In the genomic region with DNA sequence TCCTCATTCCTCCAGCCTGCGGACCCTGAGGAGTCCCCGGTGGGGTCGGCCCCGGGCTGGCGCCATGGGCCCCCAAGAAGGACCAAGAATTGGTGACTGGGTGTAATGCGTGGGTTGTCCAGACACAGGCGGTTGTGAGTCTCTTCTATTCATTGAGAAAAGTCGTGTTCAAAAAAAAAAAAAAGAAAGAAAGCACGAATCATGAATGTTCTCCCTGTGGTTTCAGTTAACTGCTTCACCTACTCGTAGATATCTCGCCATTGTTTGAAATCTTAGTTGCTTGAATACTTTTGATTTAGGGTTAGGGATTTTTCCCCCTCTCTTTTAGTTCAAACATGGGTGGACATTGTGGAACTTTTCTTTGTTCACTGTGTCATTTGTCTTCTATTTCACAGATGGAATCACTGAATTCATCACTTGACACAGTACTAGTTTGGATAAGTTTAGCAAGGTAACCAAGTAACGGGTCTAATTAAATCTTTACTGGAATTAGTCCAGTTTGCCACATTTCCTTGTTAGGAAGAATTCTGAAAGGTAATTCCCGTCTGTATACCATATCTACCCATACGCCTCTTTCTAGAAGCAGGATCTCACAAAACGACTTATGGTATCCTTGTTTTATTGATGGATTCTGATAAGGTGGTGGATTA, we compare ENCODE assay signal across 1 cellular context.
TF ChIP-seq lines count a peak whose summit lies in the region.

No MANE protein-coding gene starts in this region.

TF ChIP-seq in HEK293, 187 proteins besides CTCF, POLR2A, EP300 and RAD21 (continued from another document):
- no peak for TF ChIP-seq ZFHX2 (tag by site-specific recombination; conservative IDR thresholded peaks at IDR 0.05)
- TF ChIP-seq, protein P1, sequence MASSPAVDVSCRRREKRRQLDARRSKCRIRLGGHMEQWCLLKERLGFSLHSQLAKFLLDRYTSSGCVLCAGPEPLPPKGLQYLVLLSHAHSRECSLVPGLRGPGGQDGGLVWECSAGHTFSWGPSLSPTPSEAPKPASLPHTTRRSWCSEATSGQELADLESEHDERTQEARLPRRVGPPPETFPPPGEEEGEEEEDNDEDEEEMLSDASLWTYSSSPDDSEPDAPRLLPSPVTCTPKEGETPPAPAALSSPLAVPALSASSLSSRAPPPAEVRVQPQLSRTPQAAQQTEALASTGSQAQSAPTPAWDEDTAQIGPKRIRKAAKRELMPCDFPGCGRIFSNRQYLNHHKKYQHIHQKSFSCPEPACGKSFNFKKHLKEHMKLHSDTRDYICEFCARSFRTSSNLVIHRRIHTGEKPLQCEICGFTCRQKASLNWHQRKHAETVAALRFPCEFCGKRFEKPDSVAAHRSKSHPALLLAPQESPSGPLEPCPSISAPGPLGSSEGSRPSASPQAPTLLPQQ (tag by site-specific recombination; IDR thresholded peaks at IDR 0.05), result no peak
- no peak for TF ChIP-seq ZBTB48 (tag by site-specific recombination; IDR thresholded peaks at IDR 0.05)
- TF ChIP-seq ZNF426 (tag by site-specific recombination; IDR thresholded peaks at IDR 0.05), result no peak
- no peak for TF ChIP-seq ZNF585B (tag by site-specific recombination; IDR thresholded peaks at IDR 0.05)
- TF ChIP-seq, protein P2, sequence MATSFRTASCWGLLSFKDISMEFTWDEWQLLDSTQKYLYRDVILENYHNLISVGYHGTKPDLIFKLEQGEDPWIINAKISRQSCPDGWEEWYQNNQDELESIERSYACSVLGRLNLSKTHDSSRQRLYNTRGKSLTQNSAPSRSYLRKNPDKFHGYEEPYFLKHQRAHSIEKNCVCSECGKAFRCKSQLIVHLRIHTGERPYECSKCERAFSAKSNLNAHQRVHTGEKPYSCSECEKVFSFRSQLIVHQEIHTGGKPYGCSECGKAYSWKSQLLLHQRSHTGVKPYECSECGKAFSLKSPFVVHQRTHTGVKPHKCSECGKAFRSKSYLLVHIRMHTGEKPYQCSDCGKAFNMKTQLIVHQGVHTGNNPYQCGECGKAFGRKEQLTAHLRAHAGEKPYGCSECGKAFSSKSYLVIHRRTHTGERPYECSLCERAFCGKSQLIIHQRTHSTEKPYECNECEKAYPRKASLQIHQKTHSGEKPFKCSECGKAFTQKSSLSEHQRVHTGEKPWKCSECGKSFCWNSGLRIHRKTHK (tag by site-specific recombination; IDR thresholded peaks at IDR 0.05), result no peak
- TF ChIP-seq, protein P3, sequence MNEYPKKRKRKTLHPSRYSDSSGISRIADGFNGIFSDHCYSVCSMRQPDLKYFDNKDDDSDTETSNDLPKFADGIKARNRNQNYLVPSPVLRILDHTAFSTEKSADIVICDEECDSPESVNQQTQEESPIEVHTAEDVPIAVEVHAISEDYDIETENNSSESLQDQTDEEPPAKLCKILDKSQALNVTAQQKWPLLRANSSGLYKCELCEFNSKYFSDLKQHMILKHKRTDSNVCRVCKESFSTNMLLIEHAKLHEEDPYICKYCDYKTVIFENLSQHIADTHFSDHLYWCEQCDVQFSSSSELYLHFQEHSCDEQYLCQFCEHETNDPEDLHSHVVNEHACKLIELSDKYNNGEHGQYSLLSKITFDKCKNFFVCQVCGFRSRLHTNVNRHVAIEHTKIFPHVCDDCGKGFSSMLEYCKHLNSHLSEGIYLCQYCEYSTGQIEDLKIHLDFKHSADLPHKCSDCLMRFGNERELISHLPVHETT (tag by site-specific recombination; IDR thresholded peaks at IDR 0.05), result no peak
- no peak for TF ChIP-seq ZNF747 (tag by site-specific recombination; IDR thresholded peaks at IDR 0.05)
- peak; percentile 43; the same call in 1 of the 2 replicates for TF ChIP-seq EGR2 (tag by site-specific recombination; IDR thresholded peaks at IDR 0.05; ENCODE audit: low read depth)
- TF ChIP-seq BCL11A (tag by site-specific recombination; IDR thresholded peaks at IDR 0.05; ENCODE audit: low read depth), result no peak
- TF ChIP-seq ZNF521 (tag by site-specific recombination; IDR thresholded peaks at IDR 0.05), result no peak
- TF ChIP-seq SP7 (tag by site-specific recombination; IDR thresholded peaks at IDR 0.05), result no peak
- TF ChIP-seq ZBTB10 (tag by site-specific recombination; IDR thresholded peaks at IDR 0.05), result no peak
- no peak for TF ChIP-seq ZNF2 (tag by site-specific recombination; IDR thresholded peaks at IDR 0.05)
- TF ChIP-seq ZNF114 (tag by site-specific recombination; IDR thresholded peaks at IDR 0.05), result no peak
- TF ChIP-seq ZNF580 (tag by site-specific recombination; IDR thresholded peaks at IDR 0.05), result no peak
- TF ChIP-seq, protein P4, sequence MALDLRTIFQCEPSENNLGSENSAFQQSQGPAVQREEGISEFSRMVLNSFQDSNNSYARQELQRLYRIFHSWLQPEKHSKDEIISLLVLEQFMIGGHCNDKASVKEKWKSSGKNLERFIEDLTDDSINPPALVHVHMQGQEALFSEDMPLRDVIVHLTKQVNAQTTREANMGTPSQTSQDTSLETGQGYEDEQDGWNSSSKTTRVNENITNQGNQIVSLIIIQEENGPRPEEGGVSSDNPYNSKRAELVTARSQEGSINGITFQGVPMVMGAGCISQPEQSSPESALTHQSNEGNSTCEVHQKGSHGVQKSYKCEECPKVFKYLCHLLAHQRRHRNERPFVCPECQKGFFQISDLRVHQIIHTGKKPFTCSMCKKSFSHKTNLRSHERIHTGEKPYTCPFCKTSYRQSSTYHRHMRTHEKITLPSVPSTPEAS (tag by site-specific recombination; IDR thresholded peaks at IDR 0.05), result no peak
- TF ChIP-seq ZNF837 (tag by site-specific recombination; IDR thresholded peaks at IDR 0.05), result no peak
- 0 out of 2 replicates have a peak, but pooled peaks have one; percentile 41 for TF ChIP-seq GLIS2 (tag by site-specific recombination; IDR thresholded peaks at IDR 0.05)
- TF ChIP-seq, protein P5, sequence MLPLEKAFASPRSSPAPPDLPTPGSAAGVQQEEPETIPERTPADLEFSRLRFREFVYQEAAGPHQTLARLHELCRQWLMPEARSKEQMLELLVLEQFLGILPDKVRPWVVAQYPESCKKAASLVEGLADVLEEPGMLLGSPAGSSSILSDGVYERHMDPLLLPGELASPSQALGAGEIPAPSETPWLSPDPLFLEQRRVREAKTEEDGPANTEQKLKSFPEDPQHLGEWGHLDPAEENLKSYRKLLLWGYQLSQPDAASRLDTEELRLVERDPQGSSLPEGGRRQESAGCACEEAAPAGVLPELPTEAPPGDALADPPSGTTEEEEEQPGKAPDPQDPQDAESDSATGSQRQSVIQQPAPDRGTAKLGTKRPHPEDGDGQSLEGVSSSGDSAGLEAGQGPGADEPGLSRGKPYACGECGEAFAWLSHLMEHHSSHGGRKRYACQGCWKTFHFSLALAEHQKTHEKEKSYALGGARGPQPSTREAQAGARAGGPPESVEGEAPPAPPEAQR (tag by site-specific recombination; IDR thresholded peaks at IDR 0.05), result no peak
- no peak for TF ChIP-seq ZNF791 (tag by site-specific recombination; IDR thresholded peaks at IDR 0.05)
- TF ChIP-seq ZFP37 (tag by site-specific recombination; IDR thresholded peaks at IDR 0.05), result no peak
- TF ChIP-seq ZNF335 (tag by site-specific recombination; conservative IDR thresholded peaks at IDR 0.05), result peak; percentile 48
- TF ChIP-seq ZNF473 (tag by site-specific recombination; IDR thresholded peaks at IDR 0.05), result no peak
- TF ChIP-seq, protein P6, sequence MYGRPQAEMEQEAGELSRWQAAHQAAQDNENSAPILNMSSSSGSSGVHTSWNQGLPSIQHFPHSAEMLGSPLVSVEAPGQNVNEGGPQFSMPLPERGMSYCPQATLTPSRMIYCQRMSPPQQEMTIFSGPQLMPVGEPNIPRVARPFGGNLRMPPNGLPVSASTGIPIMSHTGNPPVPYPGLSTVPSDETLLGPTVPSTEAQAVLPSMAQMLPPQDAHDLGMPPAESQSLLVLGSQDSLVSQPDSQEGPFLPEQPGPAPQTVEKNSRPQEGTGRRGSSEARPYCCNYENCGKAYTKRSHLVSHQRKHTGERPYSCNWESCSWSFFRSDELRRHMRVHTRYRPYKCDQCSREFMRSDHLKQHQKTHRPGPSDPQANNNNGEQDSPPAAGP (tag by site-specific recombination; IDR thresholded peaks at IDR 0.05), result 0 out of 2 replicates have a peak, but pooled peaks have one; percentile 3
